In genomic region chr10:102240467-102241036, GRCh38 we compare ENCODE assay signal across 8 cellular contexts. TPM values are rescaled to one million over a fixed set of nuclear protein-coding genes. Genes with fewer than 3 reads are reported as not detected.
DNase-seq lines count a peak whose midpoint lies in the region; ATAC-seq, FAIRE-seq and TF ChIP-seq lines count a peak whose summit lies in the region.

No MANE protein-coding gene starts in this region.

- H3K9me3 ChIP-seq in osteoblast (ENCODE audit: low read depth, low read length): no peaks in the 10 kb centered on the region

- H4K20me1 ChIP-seq in osteoblast (ENCODE audit: insufficient read depth, low read length): no peaks in the 10 kb centered on the region

- H3K4me2 ChIP-seq in osteoblast (ENCODE audit: insufficient read depth, low read length): peak overlapping the region; percentile 95

- H2AFZ ChIP-seq in osteoblast (ENCODE audit: low read length): peak overlapping the region; percentile 63

- H3K4me3 Mint-ChIP-seq in CD14-positive monocyte (peak overlapping the region; percentile 71 to 87), WTC11 (peak overlapping the region; percentile 71)

- intact Hi-C loops in CD14-positive monocyte (cut with micrococcal nuclease): no loop called here

- peaks cover 57 to 70% (median 60%) of the 10 kb centered on the region in 3 donors for H3K27me3 Mint-ChIP-seq in CD14-positive monocyte (ENCODE audit: low read depth in 3 of 3)
- peaks cover 91% of the 10 kb centered on the region for H3K27me3 Mint-ChIP-seq in WTC11 (ENCODE audit: low read depth)

- no peak for TF ChIP-seq POLR2A in GM12892 (IDR thresholded peaks at IDR 0.05; ENCODE audit: low read depth, low read length)

- H3K27ac Mint-ChIP-seq in CD14-positive monocyte: no peak overlapping the region
- no peak overlapping the region for H3K27ac Mint-ChIP-seq in WTC11

- TF ChIP-seq CTCF in CD14-positive monocyte (IDR thresholded peaks at IDR 0.05) (no peak), WTC11 (IDR thresholded peaks at IDR 0.05) (no peak), osteoblast (IDR thresholded peaks at IDR 0.05; ENCODE audit: extremely low read depth, low read depth, low read length) (no peak)

- DNase-seq in CD14-positive monocyte (ENCODE audit: low spot score) (no peak), WTC11 (ENCODE audit: low spot score) (peak; percentile 26), frontal cortex (ENCODE audit: low spot score in 2 of 2) (peak; percentile 17 to 33), osteoblast (ENCODE audit: insufficient read length, low spot score, missing footprints) (peak; percentile 72), urothelium cell line (ENCODE audit: low spot score) (no peak), GOT3 (lab: John Stamatoyannopoulos, UW) (no peak), GM12892 (ENCODE audit: insufficient read length) (no peak)

- H3K4me3 ChIP-seq in osteoblast (ENCODE audit: insufficient read depth, low read length): peak overlapping the region; percentile 82

- ATAC-seq in WTC11 (no peak), GM18873 (IDR thresholded peaks at IDR 0.05; ENCODE audit: low FRiP score, unreplicated experiment) (no peak)

- H3K4me1 Mint-ChIP-seq in CD14-positive monocyte: peaks cover 26% of the 10 kb centered on the region
- peaks cover 18% of the 10 kb centered on the region for H3K4me1 Mint-ChIP-seq in WTC11

- peaks cover 29% of the 10 kb centered on the region for H3K4me1 ChIP-seq in osteoblast (ENCODE audit: insufficient read depth, low read length)

- H3K27me3 ChIP-seq in osteoblast (ENCODE audit: insufficient read depth, low read length): peaks cover 7% of the 10 kb centered on the region

- no peaks in the 10 kb centered on the region for H3K36me3 ChIP-seq in osteoblast (ENCODE audit: insufficient read depth, low read length)

- H3K79me2 ChIP-seq in osteoblast (ENCODE audit: insufficient read depth, low read length): peaks cover 2% of the 10 kb centered on the region

- H3K9me3 Mint-ChIP-seq in CD14-positive monocyte (peaks cover 0 to 18% (median 12%) of the 10 kb centered on the region in 7 donors), WTC11 (no peaks in the 10 kb centered on the region)

- H3K36me3 Mint-ChIP-seq in CD14-positive monocyte: peaks cover 4 to 7% of the 10 kb centered on the region in 2 donors
- H3K36me3 Mint-ChIP-seq in WTC11: no peaks in the 10 kb centered on the region

- CTCF ChIA-PET in WTC11 (lab: Charles Lee): interaction anchor here (1.0 to 18.9 kb wide), 8 partner anchors 10 to 355 kb away, joined by 3 to 906 read pairs (median 6); no protein-coding TSS in a partner anchor

- no peak overlapping the region for H3K27ac ChIP-seq in osteoblast (ENCODE audit: low read depth, low read length)

- FAIRE-seq in frontal cortex (lab: Jason Lieb, UNC) (no peak), urothelium cell line (lab: Jason Lieb, UNC) (no peak), GM12892 (lab: Jason Lieb, UNC) (no peak)

- POLR2A ChIA-PET in WTC11 (lab: Charles Lee): interaction anchor here (1.3 to 1.5 kb wide), 3 partner anchors 9 to 111 kb away, joined by 3 to 6 read pairs (median 4); no protein-coding TSS in a partner anchor

TF ChIP-seq in WTC11, 78 proteins besides CTCF, POLR2A, EP300 and RAD21:
- TF ChIP-seq TCF7 (CRISPR knock-in tag; IDR thresholded peaks at IDR 0.05; ENCODE audit: low read depth): 0 out of 2 replicates have a peak, but pooled peaks have one; percentile 24
- TF ChIP-seq USF2 (CRISPR knock-in tag; IDR thresholded peaks at IDR 0.05): no peak
TF ChIP-seq in WTC11: peak in this region for 1.

RNA-seq across cellular contexts. Expression of gene PITX3, which starts 0.8 kb away (rescaled TPM):
- not detected for polyA plus RNA-seq in CD14-positive monocyte
- total RNA-seq in WTC11 (2021) (0.32 to 0.81 TPM (median 0.48 TPM) in 3 replicates), frontal cortex (not detected), osteoblast (under 0.01 TPM in 1 of 2 replicates, not detected in the other)
- polyA plus RNA-seq in GM12892 (2012; ENCODE audit: missing spikeins): not detected

RNA-seq across cellular contexts. Expression of gene GBF1, which starts 4.8 kb away (rescaled TPM):
- polyA plus RNA-seq in CD14-positive monocyte: 10 to 100 TPM in 1 of 2 donors, 1 to 10 TPM in 1; 4.2 to 11.9 TPM
- total RNA-seq in WTC11 (2021) (29.8 to 32.4 TPM (median 32.1 TPM) in 3 replicates), frontal cortex (14.7 TPM), osteoblast (37.4 and 38.0 TPM in 2 replicates)
- 14.1 TPM for polyA plus RNA-seq in GM12892 (2012; ENCODE audit: missing spikeins)

RNA-seq across cellular contexts. Expression of gene ELOVL3, which starts 14.5 kb away (rescaled TPM):
- 1 to 10 TPM; 2.2 to 3.2 TPM for polyA plus RNA-seq in CD14-positive monocyte
- total RNA-seq in WTC11 (2021): 0.17 to 0.46 TPM (median 0.34 TPM) in 3 replicates
- not detected for total RNA-seq in frontal cortex
- 2.2 and 2.7 TPM in 2 replicates for total RNA-seq in osteoblast
- polyA plus RNA-seq in GM12892 (2012; ENCODE audit: missing spikeins): 0.19 TPM

Comparison
In these comparisons a context has a peak if more than half of its experiments do, and no peak if none do; other contexts are left out.
1. DNase-seq: peak in WTC11 (single experiment), frontal cortex (2 of 2) and osteoblast (single experiment); none in CD14-positive monocyte (single experiment), urothelium cell line (single experiment), GOT3 (single experiment) and GM12892 (single experiment).